7 cellular contexts compared by ENCODE assay signal in genomic region chr3:28765194-28765593, GRCh38.
"Had no signal": no experiment of that assay in that cellular context is flagged by ENCODE, and none has a peak within 500 bp of the region (broad histone marks: within the 10 kb centered on the region; RNA-seq: fewer than 3 reads in every experiment).

No MANE protein-coding gene starts in this region.

- H3K4me3 ChIP-seq: K562 had no signal

- ATAC-seq: K562 had no signal

- H3K27ac ChIP-seq: HL-60 had no signal

- DNase-seq: GOT3, H9, HCEC 1CT, IMR-90, KG1 had no signal

- H3K4me3 Mint-ChIP-seq: H9 had no signal
